Comparison of ENCODE assay signal across 15 cellular contexts in the genomic region with DNA sequence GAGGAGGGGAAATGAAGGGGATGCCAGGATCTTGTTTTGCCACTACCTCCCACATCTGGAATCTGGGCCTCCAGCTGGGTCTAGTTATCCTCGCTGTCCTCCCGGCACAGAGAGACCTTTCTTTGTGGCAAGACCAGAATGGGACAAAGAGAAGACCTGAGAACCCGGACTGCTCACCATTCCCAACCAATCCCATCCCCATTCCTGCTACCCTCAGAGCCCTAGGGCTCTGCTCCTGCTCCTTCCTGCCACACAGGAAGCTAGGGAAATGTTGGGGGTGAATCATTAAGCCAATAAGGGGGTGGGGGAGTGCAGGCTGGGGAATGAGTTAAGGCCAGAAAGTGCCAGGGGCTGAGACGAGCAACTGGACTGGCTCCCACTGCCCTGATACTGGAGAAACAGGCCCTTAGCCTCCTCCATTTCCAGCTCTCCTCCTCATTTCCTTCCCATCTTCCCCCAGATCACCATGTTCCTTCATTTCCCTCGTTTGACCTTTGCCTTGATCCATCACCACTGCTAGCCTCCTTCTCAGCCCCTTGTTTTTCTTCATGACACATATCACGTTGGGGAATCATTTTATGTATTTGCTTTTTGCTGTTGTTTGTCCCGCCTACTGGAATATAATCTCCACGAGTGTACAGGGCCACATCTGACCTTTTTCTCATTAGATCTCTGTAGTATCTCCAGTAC. TPM values are rescaled to one million over a fixed set of nuclear protein-coding genes. Genes with fewer than 3 reads are reported as not detected.
DNase-seq lines count a peak whose midpoint lies in the region; FAIRE-seq and TF ChIP-seq lines count a peak whose summit lies in the region.
"Had no signal": no experiment of that assay in that cellular context is flagged by ENCODE, and none has a peak within 500 bp of the region (broad histone marks: within the 10 kb centered on the region; RNA-seq: fewer than 3 reads in every experiment).

No MANE protein-coding gene starts in this region.

- peak overlapping the region; percentile 78 for H3K27ac Mint-ChIP-seq in nephron progenitor cell

- POLR2A ChIA-PET in endothelial cell of umbilical vein (lab: Charles Lee) = interaction anchor here (1.2 kb wide), 2 partner anchors 10 to 78 kb away, joined by 4 to 5 read pairs; no protein-coding TSS in a partner anchor

- peak overlapping the region; percentile 100 for H3K27ac ChIP-seq in ACC112 (ENCODE audit: low read depth, low read length)
- peak overlapping the region; percentile 89 for H3K27ac ChIP-seq in endothelial cell of umbilical vein (ENCODE audit: insufficient read depth, low read depth, low read length)
- H3K27ac ChIP-seq: BLaER1 had no signal

- H4K20me1 ChIP-seq in endothelial cell of umbilical vein (replicated peaks; ENCODE audit: control insufficient read depth, extremely low read depth, insufficient read depth, low read length) = no peaks in the 10 kb centered on the region
- H4K20me1 ChIP-seq: BLaER1 had no signal

- TSS peak; percentile 43 for BruUV-seq in endothelial cell of umbilical vein (replicated peaks; lab: Mats Ljungman, UMichigan)

- DNase-seq in NCI-H226 = peak; percentile 53
- peak; percentile 94 for DNase-seq in endothelial cell of umbilical vein (ENCODE audit: low read depth, low spot score)
- DNase-seq in nephron progenitor cell = no peak
- no peak for DNase-seq in HUDEP-2 (lab: John Stamatoyannopoulos, UW; ENCODE audit: unreplicated experiment in 76 of 76)
- no peak for DNase-seq in NOMO-1 treated with dmso at 0.1 percent for 144 hours (lab: John Stamatoyannopoulos, UW; ENCODE audit: unreplicated experiment)
- no peak for DNase-seq in NCI-H1694 treated with DMSO at 0.1 percent for 48 hours (lab: John Stamatoyannopoulos, UW)
- no peak for DNase-seq in activated CD4-positive, alpha-beta T cell treated with anti-CD3 and anti-CD28 coated beads, Interleukin-2, amount 50 U/mL, for 4 hours
- DNase-seq: activated CD4-positive, alpha-beta T cell treated with anti-CD3 and anti-CD28 coated beads, Interleukin-2, amount 50 U/mL, for 48 hours; amniotic stem cell; erythroblast; KBM-7; left lung had no signal

- H3K79me2 ChIP-seq in ACC112 (ENCODE audit: control insufficient read depth, insufficient read depth, low read length, unreplicated experiment) = peaks cover 3% of the 10 kb centered on the region
- peaks cover 3% of the 10 kb centered on the region for H3K79me2 ChIP-seq in endothelial cell of umbilical vein (ENCODE audit: control insufficient read depth, insufficient read depth, low read length)

- no peaks in the 10 kb centered on the region for H3K9me3 ChIP-seq in endothelial cell of umbilical vein (replicated peaks; ENCODE audit: control insufficient read depth, insufficient read depth, low read length)
- H3K9me3 ChIP-seq: BLaER1, left lung had no signal

- H3K4me1 ChIP-seq in ACC112 (ENCODE audit: control insufficient read depth, insufficient read depth, low read length, unreplicated experiment) = peaks cover 60% of the 10 kb centered on the region
- H3K4me1 ChIP-seq in endothelial cell of umbilical vein (ENCODE audit: control insufficient read depth, extremely low read depth, insufficient read depth, low read length) = peaks cover 62% of the 10 kb centered on the region

- no peak overlapping the region for H3K4me3 Mint-ChIP-seq in nephron progenitor cell

- H3K9me3 Mint-ChIP-seq in nephron progenitor cell = no peaks in the 10 kb centered on the region

- H3K4me1 Mint-ChIP-seq in nephron progenitor cell = peaks cover 61% of the 10 kb centered on the region

- peak; percentile 79 for TF ChIP-seq POLR2A in endothelial cell of umbilical vein (IDR thresholded peaks at IDR 0.05; ENCODE audit: low read depth, low read length)

- H3K9ac ChIP-seq in endothelial cell of umbilical vein (replicated peaks; ENCODE audit: extremely low read depth, insufficient read depth, low read length) = peak overlapping the region; percentile 78
- H3K9ac ChIP-seq: BLaER1 had no signal

- TF ChIP-seq CTCF in endothelial cell of umbilical vein (IDR thresholded peaks at IDR 0.05; ENCODE audit: extremely low read depth in 1 of 2, insufficient read depth in 1 of 2, low read depth in 1 of 2, low read length in 2 of 2) (no peak), nephron progenitor cell (IDR thresholded peaks at IDR 0.05) (no peak)

- intact Hi-C loops in endothelial cell of umbilical vein (cut with micrococcal nuclease) = loop anchor here (1.0 to 2.0 kb wide), 3 partner anchors 15 to 52 kb away; no protein-coding TSS in a partner anchor

- H3K27me3 ChIP-seq in ACC112 (ENCODE audit: insufficient read depth, low read length) = no peaks in the 10 kb centered on the region
- H3K27me3 ChIP-seq in endothelial cell of umbilical vein (ENCODE audit: control insufficient read depth in 2 of 2, insufficient read depth in 2 of 2, low read length in 2 of 2) = no peaks in the 10 kb centered on the region
- H3K27me3 ChIP-seq: BLaER1, left lung had no signal

- peak; percentile 90 for FAIRE-seq in endothelial cell of umbilical vein (lab: Jason Lieb, UNC)

- CTCF ChIA-PET in endothelial cell of umbilical vein (lab: Charles Lee) = interaction anchor here (0.9 to 1.9 kb wide), 4 partner anchors 15 to 71 kb away, joined by 3 to 8 read pairs (median 4); no protein-coding TSS in a partner anchor

- H3K27me3 Mint-ChIP-seq in nephron progenitor cell (ENCODE audit: low read depth, poor library complexity) = peaks cover 6% of the 10 kb centered on the region

- H3K4me3 ChIP-seq in ACC112 (ENCODE audit: low read depth, low read length) (no peak overlapping the region), endothelial cell of umbilical vein (replicated peaks in 1 of 3; ENCODE audit: insufficient read depth in 1 of 3, low read depth in 1 of 3, low read length in 3 of 3) (peak overlapping the region in 1 of 3 experiments; percentile 24)
- H3K4me3 ChIP-seq: BLaER1, left lung, SK-N-MC had no signal

- no peaks in the 10 kb centered on the region for H3K9me1 ChIP-seq in endothelial cell of umbilical vein (replicated peaks; ENCODE audit: control insufficient read depth, extremely low read depth, insufficient read depth, low read length)

- no peaks in the 10 kb centered on the region for H3K36me3 Mint-ChIP-seq in nephron progenitor cell (ENCODE audit: low read depth)

- H3K36me3 ChIP-seq in ACC112 (ENCODE audit: insufficient read depth, low read length) = peaks cover 1% of the 10 kb centered on the region; the same call in 1 of the 2 replicates
- no peaks in the 10 kb centered on the region for H3K36me3 ChIP-seq in endothelial cell of umbilical vein (ENCODE audit: control insufficient read depth in 2 of 2, extremely low read depth in 1 of 2, insufficient read depth in 2 of 2, low read length in 2 of 2)
- H3K36me3 ChIP-seq: BLaER1, left lung had no signal

- H2AFZ ChIP-seq in ACC112 (ENCODE audit: low read length, unreplicated experiment) (peak overlapping the region; percentile 72), endothelial cell of umbilical vein (ENCODE audit: low read depth, low read length) (no peak overlapping the region)

- H3K4me2 ChIP-seq in endothelial cell of umbilical vein (ENCODE audit: insufficient read depth, low read length) = peak overlapping the region; percentile 44
- H3K4me2 ChIP-seq: BLaER1 had no signal

- dilution Hi-C loops in endothelial cell of umbilical vein (cut with MboI; ENCODE audit: extremely low pct_ligation_motif_present, low sequenced_read_pairs) = loop anchor here (25.0 kb wide), 1 partner anchor 138 kb away; a partner anchor contains a TSS

RNA-seq across cellular contexts. Expression of a gene that starts 4.6 kb away (rescaled TPM):
- total RNA-seq in endothelial cell of umbilical vein = 163 and 170 TPM in 2 replicates
- polyA plus RNA-seq in endothelial cell of umbilical vein = 344 and 468 TPM in 2 replicates
- 344 and 363 TPM in 2 replicates for polyA plus RNA-seq in endothelial cell of umbilical vein (2011; cell fraction: cytosol; rRNA removed)
- polyA plus RNA-seq in endothelial cell of umbilical vein (2011; cell fraction: nucleus; rRNA removed) = 547 and 658 TPM in 2 replicates
- polyA plus RNA-seq in endothelial cell of umbilical vein (2012) = 266 and 464 TPM in 2 replicates
- 77.6 and 100 TPM in 2 replicates for polyA minus RNA-seq in endothelial cell of umbilical vein
- 38.7 TPM for polyA minus RNA-seq in endothelial cell of umbilical vein (2011; cell fraction: cytosol; rRNA and poly(A)+ RNA removed)
- 87.7 and 161 TPM in 2 replicates for polyA minus RNA-seq in endothelial cell of umbilical vein (2011; cell fraction: nucleus; rRNA and poly(A)+ RNA removed)

RNA-seq across cellular contexts. Expression of a gene that starts 6.5 kb away (rescaled TPM):
- 141 and 145 TPM in 2 replicates for total RNA-seq in endothelial cell of umbilical vein
- 146 and 154 TPM in 2 replicates for polyA plus RNA-seq in endothelial cell of umbilical vein
- polyA plus RNA-seq in endothelial cell of umbilical vein (2011; cell fraction: cytosol; rRNA removed) = 146 and 167 TPM in 2 replicates
- 258 and 271 TPM in 2 replicates for polyA plus RNA-seq in endothelial cell of umbilical vein (2011; cell fraction: nucleus; rRNA removed)
- polyA plus RNA-seq in endothelial cell of umbilical vein (2012) = 59.6 and 86.3 TPM in 2 replicates
- polyA minus RNA-seq in endothelial cell of umbilical vein = 122 and 136 TPM in 2 replicates
- polyA minus RNA-seq in endothelial cell of umbilical vein (2011; cell fraction: cytosol; rRNA and poly(A)+ RNA removed) = 62.8 TPM
- polyA minus RNA-seq in endothelial cell of umbilical vein (2011; cell fraction: nucleus; rRNA and poly(A)+ RNA removed) = 238 and 240 TPM in 2 replicates

RNA-seq across cellular contexts. Expression of a gene that starts 28.8 kb away (rescaled TPM):
- 1,243 and 1,276 TPM in 2 replicates for total RNA-seq in endothelial cell of umbilical vein
- 1,408 and 1,437 TPM in 2 replicates for polyA plus RNA-seq in endothelial cell of umbilical vein
- polyA plus RNA-seq in endothelial cell of umbilical vein (2011; cell fraction: cytosol; rRNA removed) = 1,278 and 1,444 TPM in 2 replicates
- 567 and 602 TPM in 2 replicates for polyA plus RNA-seq in endothelial cell of umbilical vein (2011; cell fraction: nucleus; rRNA removed)
- polyA plus RNA-seq in endothelial cell of umbilical vein (2012) = 869 and 1,219 TPM in 2 replicates
- 1,727 and 1,760 TPM in 2 replicates for polyA minus RNA-seq in endothelial cell of umbilical vein
- 468 TPM for polyA minus RNA-seq in endothelial cell of umbilical vein (2011; cell fraction: cytosol; rRNA and poly(A)+ RNA removed)
- 213 and 284 TPM in 2 replicates for polyA minus RNA-seq in endothelial cell of umbilical vein (2011; cell fraction: nucleus; rRNA and poly(A)+ RNA removed)

RNA-seq across cellular contexts. Expression of a gene that starts 31.9 kb away (rescaled TPM):
- total RNA-seq in endothelial cell of umbilical vein = 42.3 and 43.6 TPM in 2 replicates
- polyA plus RNA-seq in endothelial cell of umbilical vein = 15.6 and 16.8 TPM in 2 replicates
- polyA plus RNA-seq in endothelial cell of umbilical vein (2011; cell fraction: cytosol; rRNA removed) = 13.0 and 13.4 TPM in 2 replicates
- polyA plus RNA-seq in endothelial cell of umbilical vein (2011; cell fraction: nucleus; rRNA removed) = 36.2 and 49.0 TPM in 2 replicates
- polyA plus RNA-seq in endothelial cell of umbilical vein (2012) = 16.8 and 20.4 TPM in 2 replicates
- polyA minus RNA-seq in endothelial cell of umbilical vein = 14.6 and 17.6 TPM in 2 replicates
- 20.7 TPM for polyA minus RNA-seq in endothelial cell of umbilical vein (2011; cell fraction: cytosol; rRNA and poly(A)+ RNA removed)
- 11.9 and 14.6 TPM in 2 replicates for polyA minus RNA-seq in endothelial cell of umbilical vein (2011; cell fraction: nucleus; rRNA and poly(A)+ RNA removed)

RNA-seq across cellular contexts. Expression of a gene that starts 58.2 kb away (rescaled TPM):
- total RNA-seq in endothelial cell of umbilical vein = 28.5 and 32.2 TPM in 2 replicates
- 33.8 and 36.7 TPM in 2 replicates for polyA plus RNA-seq in endothelial cell of umbilical vein
- polyA plus RNA-seq in endothelial cell of umbilical vein (2011; cell fraction: cytosol; rRNA removed) = 33.0 and 34.0 TPM in 2 replicates
- 16.0 and 18.9 TPM in 2 replicates for polyA plus RNA-seq in endothelial cell of umbilical vein (2011; cell fraction: nucleus; rRNA removed)
- polyA plus RNA-seq in endothelial cell of umbilical vein (2012) = 17.7 and 22.2 TPM in 2 replicates
- 17.5 and 18.7 TPM in 2 replicates for polyA minus RNA-seq in endothelial cell of umbilical vein
- 20.0 TPM for polyA minus RNA-seq in endothelial cell of umbilical vein (2011; cell fraction: cytosol; rRNA and poly(A)+ RNA removed)
- 4.5 and 7.8 TPM in 2 replicates for polyA minus RNA-seq in endothelial cell of umbilical vein (2011; cell fraction: nucleus; rRNA and poly(A)+ RNA removed)

Comparison
In these comparisons a context has a peak if more than half of its experiments do, and no peak if none do; other contexts are left out.
1. DNase-seq: peak in NCI-H226 (single experiment) and endothelial cell of umbilical vein (single experiment); none in nephron progenitor cell (single experiment), HUDEP-2 (0 of 76), NOMO-1 treated with dmso at 0.1 percent for 144 hours (single experiment), NCI-H1694 treated with DMSO at 0.1 percent for 48 hours (single experiment) and activated CD4-positive, alpha-beta T cell treated with anti-CD3 and anti-CD28 coated beads, Interleukin-2, amount 50 U/mL, for 4 hours (0 of 2).